9 cellular contexts compared by ENCODE assay signal in genomic region chr1:205142105-205142475, GRCh38. TPM values are rescaled to one million over a fixed set of nuclear protein-coding genes. Genes with fewer than 3 reads are reported as not detected.
DNase-seq lines count a peak whose midpoint lies in the region; ATAC-seq and TF ChIP-seq lines count a peak whose summit lies in the region.
"Had no signal": no experiment of that assay in that cellular context is flagged by ENCODE, and none has a peak within 500 bp of the region (broad histone marks: within the 10 kb centered on the region; RNA-seq: fewer than 3 reads in every experiment).

No MANE protein-coding gene starts in this region.

- no peak for TF ChIP-seq POLR2A in heart left ventricle (IDR thresholded peaks at IDR 0.05)
- TF ChIP-seq POLR2A in vagina (IDR thresholded peaks at IDR 0.05): no peak

- no peak for DNase-seq in heart left ventricle
- no peak for DNase-seq in cardiac septum (ENCODE audit: low spot score)
- DNase-seq in left colon: no peak
- no peak for DNase-seq in vagina (ENCODE audit: extremely low spot score in 2 of 2)

- H3K27ac ChIP-seq in heart left ventricle (peak overlapping the region in 1 of 12 donors; percentile 14), VCaP (peak overlapping the region; percentile 37; the same call in 1 of the 2 replicates), vagina (peak overlapping the region; percentile 28)
- H3K27ac ChIP-seq: esophagus muscularis mucosa had no signal

- peaks cover 0 to 16% (median 8%) of the 10 kb centered on the region in 9 donors for H3K36me3 ChIP-seq in heart left ventricle
- peaks cover 0 to 15% of the 10 kb centered on the region in 2 donors for H3K36me3 ChIP-seq in vagina

- intact Hi-C loops in heart left ventricle (cut with DNase I): loop anchor here (2.0 to 10.0 kb wide), 7 partner anchors 110 to 165 kb away; no protein-coding TSS in a partner anchor
- intact Hi-C loops in cardiac septum (cut with DNase I): loop anchor here (2.0 to 5.0 kb wide), 3 partner anchors 19 to 155 kb away; no protein-coding TSS in a partner anchor
- intact Hi-C loops in left colon (cut with DNase I, micrococcal nuclease): loop anchor here (10.0 kb wide), 1 partner anchor 113 kb away; no protein-coding TSS in a partner anchor
- intact Hi-C loops in vagina (cut with DNase I): no loop called here

- H3K27me3 ChIP-seq in heart left ventricle: no peaks in the 10 kb centered on the region
- no peaks in the 10 kb centered on the region for H3K27me3 ChIP-seq in vagina
- H3K27me3 ChIP-seq: esophagus muscularis mucosa had no signal

- ATAC-seq in heart left ventricle: peak in 3 of 4 donors; percentile 14 to 30 (median 20)
- peak; percentile 31 for ATAC-seq in left colon
- no peak for ATAC-seq in HG03565 (IDR thresholded peaks at IDR 0.05; ENCODE audit: unreplicated experiment)
- no peak for ATAC-seq in HG03095 (IDR thresholded peaks at IDR 0.05; ENCODE audit: unreplicated experiment)
- ATAC-seq in HG03432 (IDR thresholded peaks at IDR 0.05; ENCODE audit: unreplicated experiment): no peak

- H3K4me1 ChIP-seq in heart left ventricle (peaks cover 0 to 27% (median 10%) of the 10 kb centered on the region in 12 donors), vagina (peaks cover 8% of the 10 kb centered on the region)

- H3K9me3 ChIP-seq in heart left ventricle (no peaks in the 10 kb centered on the region), vagina (no peaks in the 10 kb centered on the region)
- H3K9me3 ChIP-seq: esophagus muscularis mucosa had no signal

- peak overlapping the region in 2 of 12 donors; percentile 13 for H3K4me3 ChIP-seq in heart left ventricle
- peak overlapping the region in 1 of 2 donors; percentile 4 for H3K4me3 ChIP-seq in vagina

- no peak for TF ChIP-seq CTCF in heart left ventricle (IDR thresholded peaks at IDR 0.05)
- no peak for TF ChIP-seq CTCF in VCaP (conservative IDR thresholded peaks at IDR 0.05)
- TF ChIP-seq CTCF in vagina (IDR thresholded peaks at IDR 0.05): no peak

- 44 to 55% (median 52%) methylated on average over 2 of the region's 2 CpGs for WGBS in heart left ventricle, 4 donors

RNA-seq across cellular contexts. Expression of gene RBBP5, which starts 20.3 kb away (rescaled TPM):
- total RNA-seq in heart left ventricle (10 to 100 TPM in 5 of 9 donors, 1 to 10 TPM in 4; 8.4 to 12.1 (median 10.1) TPM), cardiac septum (10.1 TPM), left colon (10 to 100 TPM; 12.9 to 14.0 TPM), vagina (11.3 TPM)
- polyA plus RNA-seq in heart left ventricle: 1 to 10 TPM; 3.8 to 8.2 TPM

RNA-seq across cellular contexts. Expression of gene TMEM81, which starts 57.8 kb away (rescaled TPM):
- total RNA-seq in heart left ventricle (1 to 10 TPM; 1.3 to 3.8 (median 2.3) TPM), cardiac septum (1.7 TPM), left colon (1 to 10 TPM; 1.7 to 2.0 TPM), vagina (3.9 TPM)
- polyA plus RNA-seq in heart left ventricle: 1 to 10 TPM; 3.0 to 3.3 TPM

Comparison
In these comparisons a context has a peak if more than half of its experiments do, and no peak if none do; other contexts are left out.
1. ATAC-seq: peak in heart left ventricle (3 of 4) and left colon (single experiment); none in HG03565 (single experiment), HG03095 (single experiment) and HG03432 (single experiment).